In genomic region chr10:67785098-67785497, GRCh38 we compare ENCODE assay signal across 12 cellular contexts. TPM values are rescaled to one million over a fixed set of nuclear protein-coding genes. Genes with fewer than 3 reads are reported as not detected.
DNase-seq lines count a peak whose midpoint lies in the region; ATAC-seq and TF ChIP-seq lines count a peak whose summit lies in the region.
"Had no signal": no experiment of that assay in that cellular context is flagged by ENCODE, and none has a peak within 500 bp of the region (broad histone marks: within the 10 kb centered on the region; RNA-seq: fewer than 3 reads in every experiment).

No MANE protein-coding gene starts in this region.

- H3K27me3 Mint-ChIP-seq in T-helper 2 cell treated with Interferon-gamma antibody and Interleukin-4, amounts not matched to agents 5 μg/mL and 100 μg/mL, for 36 hours (ENCODE audit: low read depth): no peaks in the 10 kb centered on the region
- H3K27me3 Mint-ChIP-seq in chondrocyte (ENCODE audit: low read depth) (no peaks in the 10 kb centered on the region), Caco-2 (ENCODE audit: insufficient read depth, unreplicated experiment) (no peaks in the 10 kb centered on the region)

- H3K36me3 ChIP-seq in mucosa of descending colon (ENCODE audit: low read depth) (no peaks in the 10 kb centered on the region), Caco-2 (ENCODE audit: control insufficient read depth, insufficient read depth, low read length) (no peaks in the 10 kb centered on the region)
- H3K36me3 ChIP-seq: heart left ventricle had no signal

- H3K9me3 ChIP-seq in mucosa of descending colon (no peaks in the 10 kb centered on the region), Caco-2 (no peaks in the 10 kb centered on the region)
- H3K9me3 ChIP-seq: heart left ventricle had no signal

- H3K27me3 ChIP-seq in Caco-2 (replicated peaks; ENCODE audit: control insufficient read depth, insufficient read depth, low read length): no peaks in the 10 kb centered on the region
- H3K27me3 ChIP-seq: heart left ventricle had no signal

- peaks cover 50% of the 10 kb centered on the region for H3K4me1 Mint-ChIP-seq in T-helper 2 cell treated with Interferon-gamma antibody and Interleukin-4, amounts not matched to agents 5 μg/mL and 100 μg/mL, for 36 hours (ENCODE audit: low read depth)
- H3K4me1 Mint-ChIP-seq in chondrocyte (ENCODE audit: low read depth) (peaks cover 6% of the 10 kb centered on the region), Caco-2 (ENCODE audit: low read depth, unreplicated experiment) (peaks cover 10% of the 10 kb centered on the region)

- peak; percentile 41 for ATAC-seq in mucosa of descending colon
- ATAC-seq in HG03095 (IDR thresholded peaks at IDR 0.05; ENCODE audit: unreplicated experiment): no peak
- ATAC-seq: heart left ventricle had no signal

- CTCF ChIA-PET in Caco-2 (lab: Charles Lee): no interaction called here

- intact Hi-C loops in mucosa of descending colon (cut with DNase I, micrococcal nuclease) (loop anchor here in 1 of 2 donors (10.0 kb wide), 1 partner anchor 90 kb away; the partner anchor contains the start of gene CTNNA3), Caco-2 (cut with micrococcal nuclease; ENCODE audit: unreplicated experiment) (loop anchor here (10.0 kb wide), 1 partner anchor 520 kb away; no protein-coding TSS in a partner anchor)

- no TSS peak for BruUV-seq in Caco-2 (replicated peaks; lab: Mats Ljungman, UMichigan)

- H3K36me3 Mint-ChIP-seq in T-helper 2 cell treated with Interferon-gamma antibody and Interleukin-4, amounts not matched to agents 5 μg/mL and 100 μg/mL, for 36 hours (ENCODE audit: low read depth): no peaks in the 10 kb centered on the region
- H3K36me3 Mint-ChIP-seq in chondrocyte (ENCODE audit: low read depth) (no peaks in the 10 kb centered on the region), Caco-2 (ENCODE audit: insufficient read depth, unreplicated experiment) (no peaks in the 10 kb centered on the region)

- peak; percentile 16 for DNase-seq in SIG-M5 treated with dmso at 0.1 percent for 504 hours (lab: John Stamatoyannopoulos, UW; ENCODE audit: unreplicated experiment)
- DNase-seq in SIG-M5 (lab: John Stamatoyannopoulos, UW): no peak
- DNase-seq in Jurkat, Clone E6-1 (ENCODE audit: low read depth, low spot score): peak; percentile 49
- peak; percentile 26 for DNase-seq in T-helper 2 cell treated with Interferon-gamma antibody and Interleukin-4, amounts not matched to agents 5 μg/mL and 100 μg/mL, for 36 hours (ENCODE audit: low spot score)
- DNase-seq in mucosa of descending colon: no peak
- DNase-seq in chondrocyte (ENCODE audit: low spot score): no peak
- no peak for DNase-seq in Caco-2
- DNase-seq: activated CD8-positive, alpha-beta memory T cell treated with anti-CD3 and anti-CD28 coated beads, Interleukin-2, amount 50 U/mL, for 48 hours; anterior cingulate cortex; heart left ventricle; posterior cingulate gyrus had no signal

- peaks cover 2% of the 10 kb centered on the region for H3K4me1 ChIP-seq in mucosa of descending colon (ENCODE audit: low read depth)
- H3K4me1 ChIP-seq in Caco-2: no peaks in the 10 kb centered on the region

- no peak for TF ChIP-seq CTCF in mucosa of descending colon (IDR thresholded peaks at IDR 0.05)
- no peak for TF ChIP-seq CTCF in chondrocyte (IDR thresholded peaks at IDR 0.05)
- TF ChIP-seq CTCF in Caco-2 (IDR thresholded peaks at IDR 0.05; ENCODE audit: insufficient read depth in 1 of 2, low read depth in 1 of 2, low read length in 1 of 2, severe bottlenecking in 1 of 2, unreplicated experiment in 1 of 2): no peak

- H3K4me3 ChIP-seq in Jurkat, Clone E6-1 (ENCODE audit: low read length): no peak overlapping the region
- H3K4me3 ChIP-seq in mucosa of descending colon: no peak overlapping the region
- H3K4me3 ChIP-seq in Caco-2 (ENCODE audit: low read depth, low read length): no peak overlapping the region
- H3K4me3 ChIP-seq: heart left ventricle had no signal

- H3K9me3 Mint-ChIP-seq in T-helper 2 cell treated with Interferon-gamma antibody and Interleukin-4, amounts not matched to agents 5 μg/mL and 100 μg/mL, for 36 hours: no peaks in the 10 kb centered on the region
- H3K9me3 Mint-ChIP-seq in chondrocyte (ENCODE audit: low read depth) (no peaks in the 10 kb centered on the region), Caco-2 (ENCODE audit: unreplicated experiment) (no peaks in the 10 kb centered on the region)

- POLR2A ChIA-PET in Caco-2 (lab: Charles Lee): no interaction called here

- H3K4me3 Mint-ChIP-seq in T-helper 2 cell treated with Interferon-gamma antibody and Interleukin-4, amounts not matched to agents 5 μg/mL and 100 μg/mL, for 36 hours: peak overlapping the region; percentile 21
- H3K4me3 Mint-ChIP-seq in chondrocyte (ENCODE audit: unreplicated experiment) (no peak overlapping the region), Caco-2 (ENCODE audit: unreplicated experiment) (no peak overlapping the region)

- peak overlapping the region; percentile 62 for H3K27ac Mint-ChIP-seq in T-helper 2 cell treated with Interferon-gamma antibody and Interleukin-4, amounts not matched to agents 5 μg/mL and 100 μg/mL, for 36 hours
- H3K27ac Mint-ChIP-seq in chondrocyte (ENCODE audit: unreplicated experiment): no peak overlapping the region
- H3K27ac Mint-ChIP-seq in Caco-2 (ENCODE audit: unreplicated experiment): no peak overlapping the region

RNA-seq across cellular contexts. Expression of gene DNAJC12, which starts 52.9 kb away (rescaled TPM):
- polyA plus RNA-seq in Jurkat, Clone E6-1 (2012; ENCODE audit: insufficient read depth, insufficient read length): 3.2 TPM
- total RNA-seq in mucosa of descending colon (1 to 10 TPM; 6.3 to 8.8 (median 8.8) TPM), chondrocyte (4.5 to 10.2 TPM (median 5.0 TPM) in 3 replicates), Caco-2 (2022) (1.4 and 2.2 TPM in 2 replicates)

Comparison
In these comparisons a context has a peak if more than half of its experiments do, and no peak if none do; other contexts are left out.
1. DNase-seq: peak in SIG-M5 treated with dmso at 0.1 percent for 504 hours (single experiment), Jurkat, Clone E6-1 (single experiment) and T-helper 2 cell treated with Interferon-gamma antibody and Interleukin-4, amounts not matched to agents 5 μg/mL and 100 μg/mL, for 36 hours (single experiment); none in SIG-M5 (single experiment), mucosa of descending colon (0 of 3), chondrocyte (single experiment) and Caco-2 (0 of 2).